1 cellular context compared by ENCODE assay signal in genomic region chr6:152049502-152049901, GRCh38.
TF ChIP-seq lines count a peak whose summit lies in the region.

No MANE protein-coding gene starts in this region.

TF ChIP-seq in GM23338, 12 proteins besides CTCF, POLR2A, EP300 and RAD21 (continued from another document):
- no peak for TF ChIP-seq REST (IDR thresholded peaks at IDR 0.05; ENCODE audit: unreplicated experiment)
- no peak for TF ChIP-seq ETS1 (IDR thresholded peaks at IDR 0.05)
- TF ChIP-seq ZNF331 (CRISPR knock-in tag; IDR thresholded peaks at IDR 0.05; ENCODE audit: low read depth) = no peak
- no peak for TF ChIP-seq ZNF114 (CRISPR knock-in tag; IDR thresholded peaks at IDR 0.05)
- no peak for TF ChIP-seq CREB1 (CRISPR knock-in tag; IDR thresholded peaks at IDR 0.05; ENCODE audit: low read depth)
- no peak for TF ChIP-seq NANOG (IDR thresholded peaks at IDR 0.05; ENCODE audit: borderline replicate concordance)
- TF ChIP-seq STAT1 (IDR thresholded peaks at IDR 0.05; ENCODE audit: unreplicated experiment) = no peak
